20 cellular contexts compared by ENCODE assay signal in the genomic region with DNA sequence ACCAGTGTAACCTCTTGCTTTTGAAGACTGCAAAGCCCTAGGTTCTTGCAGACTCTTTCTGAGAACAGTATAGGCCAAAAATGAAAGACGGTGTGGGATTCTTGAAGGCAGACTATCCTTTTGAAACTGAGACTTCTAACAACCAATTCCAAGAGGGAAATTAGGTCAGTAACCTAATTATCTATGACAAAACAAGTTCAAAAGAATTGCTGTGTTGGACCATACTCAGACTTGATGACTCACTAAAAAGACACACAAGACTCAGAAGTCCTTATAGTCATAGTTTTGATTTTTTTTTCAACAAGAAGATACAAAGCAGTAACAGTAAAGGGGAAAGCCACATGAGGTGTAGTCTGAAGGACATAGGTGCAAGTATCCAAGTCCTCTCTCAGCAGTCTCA.
DNase-seq lines count a peak whose midpoint lies in the region; ATAC-seq, FAIRE-seq and TF ChIP-seq lines count a peak whose summit lies in the region.
"Had no signal": no experiment of that assay in that cellular context is flagged by ENCODE, and none has a peak within 500 bp of the region (broad histone marks: within the 10 kb centered on the region; RNA-seq: fewer than 3 reads in every experiment).

No MANE protein-coding gene starts in this region.

- TF ChIP-seq RAD21 in SK-N-SH (IDR thresholded peaks at IDR 0.05; ENCODE audit: low read length), result no peak

- no peaks in the 10 kb centered on the region for H3K4me1 Mint-ChIP-seq in activated CD8-positive, alpha-beta T cell treated with anti-CD3 and anti-CD28 coated beads, Interleukin-2, amount 10 ng/mL, durations not matched to agents 7 days and 5 days (ENCODE audit: low read depth)
- H3K4me1 Mint-ChIP-seq: CD14-positive monocyte had no signal

- no peaks in the 10 kb centered on the region for H3K27me3 Mint-ChIP-seq in activated CD8-positive, alpha-beta T cell treated with anti-CD3 and anti-CD28 coated beads, Interleukin-2, amount 10 ng/mL, durations not matched to agents 7 days and 5 days (ENCODE audit: low read depth)

- H3K9me2 ChIP-seq in SK-N-SH, result no peaks in the 10 kb centered on the region

- no peak for TF ChIP-seq EP300 in SK-N-SH (IDR thresholded peaks at IDR 0.05; ENCODE audit: borderline replicate concordance in 1 of 2, low read depth in 1 of 2, low read length in 1 of 2)

- CTCF ChIA-PET in SK-N-SH (lab: Yijun Ruan, JAX), result no interaction called here
- CTCF ChIA-PET in activated CD8-positive, alpha-beta T cell treated with anti-CD3 and anti-CD28 coated beads, Interleukin-2, amount 10 ng/mL, durations not matched to agents 7 days and 5 days (lab: Charles Lee), result no interaction called here

- no peak overlapping the region for H2AFZ ChIP-seq in SK-N-SH (ENCODE audit: low read depth)

- H3K36me3 ChIP-seq in SK-N-SH (replicated peaks in 1 of 2; ENCODE audit: control insufficient read depth in 1 of 2, insufficient read depth in 2 of 2, low read length in 1 of 2) (no peaks in the 10 kb centered on the region), bronchial epithelial cell (ENCODE audit: control insufficient read depth, insufficient read depth, low read length) (no peaks in the 10 kb centered on the region)

- H3K9ac ChIP-seq in SK-N-SH, result no peak overlapping the region

- H3K9me3 Mint-ChIP-seq in activated CD8-positive, alpha-beta T cell treated with anti-CD3 and anti-CD28 coated beads, Interleukin-2, amount 10 ng/mL, durations not matched to agents 7 days and 5 days (ENCODE audit: insufficient read depth), result no peaks in the 10 kb centered on the region

- POLR2A ChIA-PET in SK-N-SH (lab: Yijun Ruan, JAX), result no interaction called here
- POLR2A ChIA-PET in activated CD8-positive, alpha-beta T cell treated with anti-CD3 and anti-CD28 coated beads, Interleukin-2, amount 10 ng/mL, durations not matched to agents 7 days and 5 days (lab: Charles Lee), result no interaction called here

- no peaks in the 10 kb centered on the region for H3F3A ChIP-seq in SK-N-SH (replicated peaks; ENCODE audit: insufficient read depth)

- H3K9me3 ChIP-seq in SK-N-SH, result no peaks in the 10 kb centered on the region

- no peaks in the 10 kb centered on the region for H3K79me2 ChIP-seq in SK-N-SH (ENCODE audit: insufficient read depth)

- no peak for DNase-seq in SK-N-SH
- peak; percentile 35 for DNase-seq in bronchial epithelial cell (ENCODE audit: low read depth)
- DNase-seq in fibroblast of pulmonary artery (ENCODE audit: low read depth), result peak; percentile 31
- peak; percentile 3 for DNase-seq in skeletal muscle cell (ENCODE audit: low read depth)
- no peak for DNase-seq in NCI-H2107 treated with DMSO at 0.1 percent for 48 hours (lab: John Stamatoyannopoulos, UW; ENCODE audit: unreplicated experiment)
- DNase-seq in activated CD8-positive, alpha-beta T cell treated with anti-CD3 and anti-CD28 coated beads, Interleukin-2, amount 10 ng/mL, durations not matched to agents 7 days and 5 days, result no peak
- DNase-seq: 8988T; DND-41; NCI-H1092 treated with DMSO at 0.1 percent for 48 hours; NCI-H146; NCI-H2081; NCI-H446 treated with DMSO at 0.1 percent for 48 hours; NK-92 treated with Interleukin-12 subunit alpha and Interleukin-12 subunit beta, amount 100 ng/mL, for 24 hours; OCI-M1; SHP77 had no signal

- H3K27ac Mint-ChIP-seq in activated CD8-positive, alpha-beta T cell treated with anti-CD3 and anti-CD28 coated beads, Interleukin-2, amount 10 ng/mL, durations not matched to agents 7 days and 5 days, result no peak overlapping the region
- H3K27ac Mint-ChIP-seq: CD14-positive monocyte had no signal

- H3K4me3 ChIP-seq in SK-N-SH (ENCODE audit: low read depth in 2 of 2, low read length in 1 of 2), result no peak overlapping the region
- no peak overlapping the region for H3K4me3 ChIP-seq in bronchial epithelial cell (ENCODE audit: low read depth, low read length)
- H3K4me3 ChIP-seq in fibroblast of pulmonary artery (replicated peaks; ENCODE audit: low read depth, low read length), result no peak overlapping the region
- H3K4me3 ChIP-seq in skeletal muscle cell (ENCODE audit: low read depth, low read length), result no peak overlapping the region

- H3K4me2 ChIP-seq in SK-N-SH, result no peak overlapping the region

- H3K27me3 ChIP-seq in SK-N-SH (ENCODE audit: insufficient read depth) (no peaks in the 10 kb centered on the region), bronchial epithelial cell (ENCODE audit: control insufficient read depth, insufficient read depth, low read length) (no peaks in the 10 kb centered on the region)

- H3K36me3 Mint-ChIP-seq in activated CD8-positive, alpha-beta T cell treated with anti-CD3 and anti-CD28 coated beads, Interleukin-2, amount 10 ng/mL, durations not matched to agents 7 days and 5 days (ENCODE audit: low read depth), result no peaks in the 10 kb centered on the region
- H3K36me3 Mint-ChIP-seq: CD14-positive monocyte had no signal

- no peaks in the 10 kb centered on the region for H4K20me1 ChIP-seq in SK-N-SH (ENCODE audit: insufficient read depth)

- no peak overlapping the region for H3K4me3 Mint-ChIP-seq in activated CD8-positive, alpha-beta T cell treated with anti-CD3 and anti-CD28 coated beads, Interleukin-2, amount 10 ng/mL, durations not matched to agents 7 days and 5 days
- H3K4me3 Mint-ChIP-seq: CD14-positive monocyte had no signal

- 62% methylated on average over 1 of the region's 1 CpG for WGBS in SK-N-SH (ENCODE audit: low lambda C conversion rate)

- no peak for TF ChIP-seq CTCF in SK-N-SH (IDR thresholded peaks at IDR 0.05)
- TF ChIP-seq CTCF in bronchial epithelial cell (IDR thresholded peaks at IDR 0.05; ENCODE audit: insufficient read depth, low read length, severe bottlenecking), result no peak
- TF ChIP-seq CTCF in fibroblast of pulmonary artery (IDR thresholded peaks at IDR 0.05; ENCODE audit: low read length, missing control alignments), result no peak

- H3K4me1 ChIP-seq in SK-N-SH (ENCODE audit: control insufficient read depth in 1 of 2, insufficient read depth in 2 of 2, low read depth in 1 of 2, low read length in 1 of 2), result no peaks in the 10 kb centered on the region

- FAIRE-seq in bronchial epithelial cell (lab: Jason Lieb, UNC), result no peak
- FAIRE-seq: HTR-8/SVneo had no signal

- no peak overlapping the region for H3K27ac ChIP-seq in SK-N-SH (ENCODE audit: low read depth in 2 of 2, low read length in 1 of 2)
- H3K27ac ChIP-seq: HL-60 had no signal

- ATAC-seq in SK-N-SH treated with all-trans-retinoic acid at 6 μM for 48 hours (peak; percentile 35; the same call in 1 of the 3 replicates), HG03469 (IDR thresholded peaks at IDR 0.05; ENCODE audit: unreplicated experiment) (no peak)
- ATAC-seq in activated CD8-positive, alpha-beta T cell treated with anti-CD3 and anti-CD28 coated beads, Interleukin-2, amount 10 ng/mL, durations not matched to agents 7 days and 5 days, result no peak

TF ChIP-seq in SK-N-SH treated with all-trans-retinoic acid at 6 μM for 48 hours, 23 proteins besides CTCF, POLR2A, EP300 and RAD21:
- 0 out of 2 replicates have a peak, but pooled peaks have one; percentile 24 for TF ChIP-seq ZFP3 (CRISPR knock-in tag; IDR thresholded peaks at IDR 0.05)
- peak; percentile 19; the same call in 1 of the 2 replicates for TF ChIP-seq ISL1 (CRISPR knock-in tag; IDR thresholded peaks at IDR 0.05)
- no peak for TF ChIP-seq ESRRG (CRISPR knock-in tag; IDR thresholded peaks at IDR 0.05)
- TF ChIP-seq ZC3H10 (CRISPR knock-in tag; IDR thresholded peaks at IDR 0.05), result peak; percentile 77

TF ChIP-seq in SK-N-SH, 30 proteins besides CTCF, POLR2A, EP300 and RAD21 (continues in another document):
- TF ChIP-seq, protein P1, sequence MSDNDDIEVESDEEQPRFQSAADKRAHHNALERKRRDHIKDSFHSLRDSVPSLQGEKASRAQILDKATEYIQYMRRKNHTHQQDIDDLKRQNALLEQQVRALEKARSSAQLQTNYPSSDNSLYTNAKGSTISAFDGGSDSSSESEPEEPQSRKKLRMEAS (IDR thresholded peaks at IDR 0.05; ENCODE audit: low read depth), result no peak
- TF ChIP-seq RCOR1 (IDR thresholded peaks at IDR 0.05; ENCODE audit: low read length) (no peak), TAF1 (IDR thresholded peaks at IDR 0.05; ENCODE audit: borderline replicate concordance, low read depth, low read length) (no peak), POLR2AphosphoS5 (IDR thresholded peaks at IDR 0.05; ENCODE audit: low read depth, low read length) (no peak), SIN3A (IDR thresholded peaks at IDR 0.05; ENCODE audit: borderline replicate concordance, low read depth, low read length) (no peak), MEF2A (IDR thresholded peaks at IDR 0.05; ENCODE audit: borderline replicate concordance, low read depth) (no peak), JUND (IDR thresholded peaks at IDR 0.05) (no peak)
- TF ChIP-seq, protein P2, sequence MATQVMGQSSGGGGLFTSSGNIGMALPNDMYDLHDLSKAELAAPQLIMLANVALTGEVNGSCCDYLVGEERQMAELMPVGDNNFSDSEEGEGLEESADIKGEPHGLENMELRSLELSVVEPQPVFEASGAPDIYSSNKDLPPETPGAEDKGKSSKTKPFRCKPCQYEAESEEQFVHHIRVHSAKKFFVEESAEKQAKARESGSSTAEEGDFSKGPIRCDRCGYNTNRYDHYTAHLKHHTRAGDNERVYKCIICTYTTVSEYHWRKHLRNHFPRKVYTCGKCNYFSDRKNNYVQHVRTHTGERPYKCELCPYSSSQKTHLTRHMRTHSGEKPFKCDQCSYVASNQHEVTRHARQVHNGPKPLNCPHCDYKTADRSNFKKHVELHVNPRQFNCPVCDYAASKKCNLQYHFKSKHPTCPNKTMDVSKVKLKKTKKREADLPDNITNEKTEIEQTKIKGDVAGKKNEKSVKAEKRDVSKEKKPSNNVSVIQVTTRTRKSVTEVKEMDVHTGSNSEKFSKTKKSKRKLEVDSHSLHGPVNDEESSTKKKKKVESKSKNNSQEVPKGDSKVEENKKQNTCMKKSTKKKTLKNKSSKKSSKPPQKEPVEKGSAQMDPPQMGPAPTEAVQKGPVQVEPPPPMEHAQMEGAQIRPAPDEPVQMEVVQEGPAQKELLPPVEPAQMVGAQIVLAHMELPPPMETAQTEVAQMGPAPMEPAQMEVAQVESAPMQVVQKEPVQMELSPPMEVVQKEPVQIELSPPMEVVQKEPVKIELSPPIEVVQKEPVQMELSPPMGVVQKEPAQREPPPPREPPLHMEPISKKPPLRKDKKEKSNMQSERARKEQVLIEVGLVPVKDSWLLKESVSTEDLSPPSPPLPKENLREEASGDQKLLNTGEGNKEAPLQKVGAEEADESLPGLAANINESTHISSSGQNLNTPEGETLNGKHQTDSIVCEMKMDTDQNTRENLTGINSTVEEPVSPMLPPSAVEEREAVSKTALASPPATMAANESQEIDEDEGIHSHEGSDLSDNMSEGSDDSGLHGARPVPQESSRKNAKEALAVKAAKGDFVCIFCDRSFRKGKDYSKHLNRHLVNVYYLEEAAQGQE (IDR thresholded peaks at IDR 0.05; ENCODE audit: low read depth, low read length), result no peak

Comparison
In these comparisons a context has a peak if more than half of its experiments do, and no peak if none do; other contexts are left out.
1. DNase-seq: peak in bronchial epithelial cell (single experiment), fibroblast of pulmonary artery (single experiment) and skeletal muscle cell (single experiment); none in SK-N-SH (single experiment), NCI-H2107 treated with DMSO at 0.1 percent for 48 hours (single experiment) and activated CD8-positive, alpha-beta T cell treated with anti-CD3 and anti-CD28 coated beads, Interleukin-2, amount 10 ng/mL, durations not matched to agents 7 days and 5 days (single experiment).